ENCODE assay signal across 24 cellular contexts in the genomic region with DNA sequence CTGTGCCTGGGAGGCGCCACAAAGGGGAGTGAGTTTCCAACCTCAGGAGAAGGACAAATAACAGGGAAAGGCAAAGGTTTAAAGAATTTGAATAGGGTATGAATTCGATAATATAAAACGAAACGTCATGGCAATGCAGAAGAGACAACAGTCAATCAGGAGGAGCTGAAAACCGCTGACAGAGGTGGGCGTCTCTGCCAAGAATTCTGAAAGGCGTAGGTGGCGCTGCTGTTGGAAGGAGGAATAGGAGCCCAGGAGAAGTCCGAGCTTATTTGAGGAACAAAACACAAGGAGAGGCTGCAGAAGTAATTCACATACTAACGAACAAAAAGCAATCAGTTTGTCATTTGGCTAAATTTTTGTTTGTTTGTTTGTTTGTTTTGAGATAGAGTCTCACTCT.
"Had no signal": no experiment of that assay in that cellular context is flagged by ENCODE, and none has a peak within 500 bp of the region (broad histone marks: within the 10 kb centered on the region; RNA-seq: fewer than 3 reads in every experiment).

No MANE protein-coding gene starts in this region.

- DNase-seq: activated B cell treated with CpG ODN at 0.5 μM for 24 hours; activated CD4-positive, alpha-beta memory T cell treated with anti-CD3 and anti-CD28 coated beads, Interleukin-2, amount 10 ng/mL, durations not matched to agents 7 days and 5 days; activated CD4-positive, alpha-beta T cell treated with anti-CD3 and anti-CD28 coated beads for 1 hour; activated CD4-positive, alpha-beta T cell treated with anti-CD3 and anti-CD28 coated beads, Interleukin-2, amount 10 ng/mL, durations not matched to agents 7 days and 5 days; activated effector memory CD4-positive, alpha-beta T cell treated with anti-CD3 and anti-CD28 coated beads, Interleukin-2, amount 50 U/mL, for 16 hours; activated naive CD4-positive, alpha-beta T cell treated with Interleukin-2 at 50 U/mL for 16 hours; activated naive CD8-positive, alpha-beta T cell treated with anti-CD3 and anti-CD28 coated beads, Interleukin-2, amount 50 U/mL, for 24 hours; activated T-cell treated with anti-CD3 and anti-CD28 coated beads for 4 hours; amniotic stem cell; Kasumi-1; KBM-7; NCI-H1092; NCI-H1417; NCI-H1694; NCI-H2029 treated with DMSO at 0.1 percent for 48 hours; NCI-H345; NCI-H510A; NCI-H526 treated with DMSO at 0.1 percent for 48 hours; SHP77 treated with DMSO at 0.1 percent for 48 hours; T-helper 17 cell; T-helper 9 cell had no signal

- H3K27ac Mint-ChIP-seq: activated B cell treated with CpG ODN at 0.5 μM for 24 hours; activated CD4-positive, alpha-beta memory T cell treated with anti-CD3 and anti-CD28 coated beads, Interleukin-2, amount 10 ng/mL, durations not matched to agents 7 days and 5 days; activated CD4-positive, alpha-beta T cell treated with anti-CD3 and anti-CD28 coated beads, Interleukin-2, amount 10 ng/mL, durations not matched to agents 7 days and 5 days; activated naive CD4-positive, alpha-beta T cell treated with anti-CD3 and anti-CD28 coated beads, Interleukin-2, amount 50 U/mL, for 72 hours; activated naive CD8-positive, alpha-beta T cell treated with anti-CD3 and anti-CD28 coated beads, Interleukin-2, amount 50 U/mL, for 24 hours; brain; T-helper 17 cell had no signal

- H3K27me3 Mint-ChIP-seq: activated CD4-positive, alpha-beta memory T cell treated with anti-CD3 and anti-CD28 coated beads, Interleukin-2, amount 10 ng/mL, durations not matched to agents 7 days and 5 days; activated naive CD8-positive, alpha-beta T cell treated with anti-CD3 and anti-CD28 coated beads, Interleukin-2, amount 50 U/mL, for 24 hours; central memory CD8-positive, alpha-beta T cell; T-helper 17 cell had no signal

- H3K4me1 Mint-ChIP-seq: activated B cell treated with CpG ODN at 0.5 μM for 24 hours; activated CD4-positive, alpha-beta memory T cell treated with anti-CD3 and anti-CD28 coated beads, Interleukin-2, amount 10 ng/mL, durations not matched to agents 7 days and 5 days; activated CD4-positive, alpha-beta T cell treated with anti-CD3 and anti-CD28 coated beads, Interleukin-2, amount 10 ng/mL, durations not matched to agents 7 days and 5 days; activated naive CD8-positive, alpha-beta T cell treated with anti-CD3 and anti-CD28 coated beads, Interleukin-2, amount 50 U/mL, for 24 hours; central memory CD8-positive, alpha-beta T cell had no signal

- ATAC-seq: activated naive CD4-positive, alpha-beta T cell treated with anti-CD3 and anti-CD28 coated beads, Interleukin-2, amount 50 U/mL, for 72 hours; activated naive CD8-positive, alpha-beta T cell treated with anti-CD3 and anti-CD28 coated beads, Interleukin-2, amount 50 U/mL, for 24 hours; T-helper 17 cell had no signal

- H3K4me3 Mint-ChIP-seq: activated B cell treated with CpG ODN at 0.5 μM for 24 hours; activated CD4-positive, alpha-beta memory T cell treated with anti-CD3 and anti-CD28 coated beads, Interleukin-2, amount 10 ng/mL, durations not matched to agents 7 days and 5 days; activated CD4-positive, alpha-beta T cell treated with anti-CD3 and anti-CD28 coated beads, Interleukin-2, amount 10 ng/mL, durations not matched to agents 7 days and 5 days; activated naive CD8-positive, alpha-beta T cell treated with anti-CD3 and anti-CD28 coated beads, Interleukin-2, amount 50 U/mL, for 24 hours; brain; central memory CD8-positive, alpha-beta T cell; T-helper 17 cell had no signal

- H3K36me3 Mint-ChIP-seq: activated naive CD4-positive, alpha-beta T cell treated with anti-CD3 and anti-CD28 coated beads, Interleukin-2, amount 50 U/mL, for 72 hours; brain had no signal

- H3K9me3 Mint-ChIP-seq: activated B cell treated with CpG ODN at 0.5 μM for 24 hours; activated CD4-positive, alpha-beta T cell treated with anti-CD3 and anti-CD28 coated beads, Interleukin-2, amount 10 ng/mL, durations not matched to agents 7 days and 5 days; activated naive CD4-positive, alpha-beta T cell treated with anti-CD3 and anti-CD28 coated beads, Interleukin-2, amount 50 U/mL, for 72 hours; activated naive CD8-positive, alpha-beta T cell treated with anti-CD3 and anti-CD28 coated beads, Interleukin-2, amount 50 U/mL, for 24 hours; brain; central memory CD8-positive, alpha-beta T cell had no signal
